12 cellular contexts compared by ENCODE assay signal in genomic region chr19:2661615-2662014, GRCh38. TPM values are rescaled to one million over a fixed set of nuclear protein-coding genes. Genes with fewer than 3 reads are reported as not detected.
DNase-seq lines count a peak whose midpoint lies in the region; ATAC-seq and TF ChIP-seq lines count a peak whose summit lies in the region.
"Had no signal": no experiment of that assay in that cellular context is flagged by ENCODE, and none has a peak within 500 bp of the region (broad histone marks: within the 10 kb centered on the region; RNA-seq: fewer than 3 reads in every experiment).

No MANE protein-coding gene starts in this region.

- ATAC-seq in WTC11 (no peak), gastroesophageal sphincter (no peak), lower lobe of right lung (no peak)
- ATAC-seq: natural killer cell had no signal

- H3K36me3 ChIP-seq in neutrophil (no peaks in the 10 kb centered on the region), gastroesophageal sphincter (no peaks in the 10 kb centered on the region), lower lobe of right lung (no peaks in the 10 kb centered on the region)

- H3K4me3 Mint-ChIP-seq in activated CD4-positive, alpha-beta T cell treated with anti-CD3 and anti-CD28 coated beads, Interleukin-2, amount 10 ng/mL, durations not matched to agents 24 days and 14 days = no peak overlapping the region
- H3K4me3 Mint-ChIP-seq in IgD-negative memory B cell (peak overlapping the region in 1 of 4 donors; percentile 77), WTC11 (no peak overlapping the region)
- H3K4me3 Mint-ChIP-seq: natural killer cell had no signal

- CTCF ChIA-PET in WTC11 (lab: Charles Lee) = interaction anchor here (0.6 to 2.9 kb wide), 15 partner anchors 9 to 1603 kb away, joined by 3 to 20 read pairs (median 5); partner anchors contain the start of gene SGTA

- no peak overlapping the region for H3K4me3 ChIP-seq in neutrophil (ENCODE audit: low read depth in 1 of 2, low read length in 1 of 2)
- no peak overlapping the region for H3K4me3 ChIP-seq in gastroesophageal sphincter
- no peak overlapping the region for H3K4me3 ChIP-seq in lower lobe of right lung

- TF ChIP-seq POLR2A in gastroesophageal sphincter (IDR thresholded peaks at IDR 0.05) = no peak

- no peaks in the 10 kb centered on the region for H3K36me3 Mint-ChIP-seq in activated CD4-positive, alpha-beta T cell treated with anti-CD3 and anti-CD28 coated beads, Interleukin-2, amount 10 ng/mL, durations not matched to agents 24 days and 14 days (ENCODE audit: low read depth)
- H3K36me3 Mint-ChIP-seq in IgD-negative memory B cell (peaks cover 13% of the 10 kb centered on the region), WTC11 (peaks cover 17% of the 10 kb centered on the region)
- H3K36me3 Mint-ChIP-seq: natural killer cell had no signal

- no peaks in the 10 kb centered on the region for H3K27me3 Mint-ChIP-seq in activated CD4-positive, alpha-beta T cell treated with anti-CD3 and anti-CD28 coated beads, Interleukin-2, amount 10 ng/mL, durations not matched to agents 24 days and 14 days
- H3K27me3 Mint-ChIP-seq in IgD-negative memory B cell (peaks cover 3% of the 10 kb centered on the region), WTC11 (ENCODE audit: low read depth) (peaks cover 3% of the 10 kb centered on the region)

- peak; percentile 20 to 34 for DNase-seq in activated CD4-positive, alpha-beta T cell treated with anti-CD3 and anti-CD28 coated beads, Interleukin-2, amount 50 U/mL, for 48 hours
- DNase-seq in activated CD4-positive, alpha-beta T cell treated with anti-CD3 and anti-CD28 coated beads, Interleukin-2, amount 10 ng/mL, durations not matched to agents 24 days and 14 days = no peak
- DNase-seq in WTC11 (ENCODE audit: low spot score) = peak; percentile 46
- no peak for DNase-seq in effector CD8-positive, alpha-beta T cell (lab: John Stamatoyannopoulos, UW)
- no peak for DNase-seq in lower lobe of right lung
- DNase-seq: GF-D8, natural killer cell, NCI-H2081, Right ventricle myocardium superior had no signal

- H3K9me3 ChIP-seq in neutrophil = no peaks in the 10 kb centered on the region
- no peaks in the 10 kb centered on the region for H3K9me3 ChIP-seq in gastroesophageal sphincter
- no peaks in the 10 kb centered on the region for H3K9me3 ChIP-seq in lower lobe of right lung

- TF ChIP-seq EP300 in gastroesophageal sphincter (IDR thresholded peaks at IDR 0.05) = no peak

- intact Hi-C loops in activated CD4-positive, alpha-beta T cell treated with anti-CD3 and anti-CD28 coated beads, Interleukin-2, amount 10 ng/mL, durations not matched to agents 24 days and 14 days (cut with micrococcal nuclease) = no loop called here
- intact Hi-C loops in lower lobe of right lung (cut with DNase I) = no loop called here

- no peaks in the 10 kb centered on the region for H3K9me3 Mint-ChIP-seq in activated CD4-positive, alpha-beta T cell treated with anti-CD3 and anti-CD28 coated beads, Interleukin-2, amount 10 ng/mL, durations not matched to agents 24 days and 14 days
- H3K9me3 Mint-ChIP-seq in IgD-negative memory B cell = peaks cover 0 to 5% (median 0%) of the 10 kb centered on the region in 3 donors
- peaks cover 25% of the 10 kb centered on the region for H3K9me3 Mint-ChIP-seq in WTC11

- H3K27ac Mint-ChIP-seq in activated CD4-positive, alpha-beta T cell treated with anti-CD3 and anti-CD28 coated beads, Interleukin-2, amount 10 ng/mL, durations not matched to agents 24 days and 14 days = no peak overlapping the region
- H3K27ac Mint-ChIP-seq in IgD-negative memory B cell (peak overlapping the region; percentile 50 to 98 (median 59)), WTC11 (no peak overlapping the region)
- H3K27ac Mint-ChIP-seq: natural killer cell had no signal

- H3K4me1 Mint-ChIP-seq in activated CD4-positive, alpha-beta T cell treated with anti-CD3 and anti-CD28 coated beads, Interleukin-2, amount 10 ng/mL, durations not matched to agents 24 days and 14 days = no peaks in the 10 kb centered on the region
- H3K4me1 Mint-ChIP-seq in IgD-negative memory B cell (peaks cover 26 to 34% (median 26%) of the 10 kb centered on the region in 3 donors), WTC11 (no peaks in the 10 kb centered on the region)
- H3K4me1 Mint-ChIP-seq: natural killer cell had no signal

- H3K27ac ChIP-seq in neutrophil (peak overlapping the region; percentile 23), gastroesophageal sphincter (no peak overlapping the region), lower lobe of right lung (no peak overlapping the region)

- POLR2A ChIA-PET in WTC11 (lab: Charles Lee) = interaction anchor here (0.7 kb wide), 1 partner anchor 51 kb away, joined by 3 read pairs; no protein-coding TSS in a partner anchor

- TF ChIP-seq CTCF in WTC11 (IDR thresholded peaks at IDR 0.05) = no peak
- TF ChIP-seq CTCF in neutrophil (IDR thresholded peaks at IDR 0.05) = peak; percentile 35
- TF ChIP-seq CTCF in gastroesophageal sphincter (IDR thresholded peaks at IDR 0.05) = no peak
- TF ChIP-seq CTCF in lower lobe of right lung (IDR thresholded peaks at IDR 0.05) = no peak

- H3K27me3 ChIP-seq in neutrophil = no peaks in the 10 kb centered on the region
- no peaks in the 10 kb centered on the region for H3K27me3 ChIP-seq in gastroesophageal sphincter
- H3K27me3 ChIP-seq in lower lobe of right lung (ENCODE audit: low read depth) = no peaks in the 10 kb centered on the region

- WGBS in gastroesophageal sphincter (ENCODE audit: low coverage in 1 of 2), 2 donors = 60 to 61% methylated on average over 2 to 3 of the region's 4 CpGs

- peaks cover 27 to 31% of the 10 kb centered on the region in 2 experiments for H3K4me1 ChIP-seq in neutrophil (ENCODE audit: control insufficient read depth in 1 of 2, insufficient read depth in 1 of 2, low read depth in 1 of 2, low read length in 1 of 2)
- no peaks in the 10 kb centered on the region for H3K4me1 ChIP-seq in gastroesophageal sphincter
- no peaks in the 10 kb centered on the region for H3K4me1 ChIP-seq in lower lobe of right lung

TF ChIP-seq in WTC11, 78 proteins besides CTCF, POLR2A, EP300 and RAD21:
- no peak for TF ChIP-seq IRF1 (CRISPR knock-in tag; IDR thresholded peaks at IDR 0.05)
- no peak for TF ChIP-seq ATF1 (CRISPR knock-in tag; IDR thresholded peaks at IDR 0.05)
- no peak for TF ChIP-seq ZNF138 (CRISPR knock-in tag; conservative IDR thresholded peaks at IDR 0.05)
- no peak for TF ChIP-seq ZNF317 (CRISPR knock-in tag; IDR thresholded peaks at IDR 0.05; ENCODE audit: borderline replicate concordance, low read depth)
- no peak for TF ChIP-seq SMAD3 (CRISPR knock-in tag; IDR thresholded peaks at IDR 0.05; ENCODE audit: borderline replicate concordance)
- TF ChIP-seq ZNF232 (CRISPR knock-in tag; IDR thresholded peaks at IDR 0.05) = no peak
- no peak for TF ChIP-seq TCF7 (CRISPR knock-in tag; IDR thresholded peaks at IDR 0.05; ENCODE audit: low read depth)
- no peak for TF ChIP-seq ZNF671 (CRISPR knock-in tag; IDR thresholded peaks at IDR 0.05)

RNA-seq across cellular contexts. Expression of gene GNG7, which starts 40.9 kb away (rescaled TPM):
- total RNA-seq in activated CD4-positive, alpha-beta T cell treated with anti-CD3 and anti-CD28 coated beads, Interleukin-2, amount 10 ng/mL, durations not matched to agents 24 days and 14 days = 0.07 and 0.09 TPM in 2 replicates
- 74.6 TPM for polyA plus RNA-seq in IgD-negative memory B cell
- total RNA-seq in WTC11 (2021) (9.6 to 14.3 TPM (median 13.2 TPM) in 3 replicates), gastroesophageal sphincter (10 to 100 TPM in 2 of 4 donors, 1 to 10 TPM in 2; 4.7 to 15.6 (median 9.2) TPM), lower lobe of right lung (6.2 TPM)

RNA-seq across cellular contexts. Expression of gene DIRAS1, which starts 59.6 kb away (rescaled TPM):
- total RNA-seq in activated CD4-positive, alpha-beta T cell treated with anti-CD3 and anti-CD28 coated beads, Interleukin-2, amount 10 ng/mL, durations not matched to agents 24 days and 14 days = 0.16 TPM in 1 of 2 replicates, not detected in the other
- polyA plus RNA-seq in IgD-negative memory B cell = 0.64 TPM
- total RNA-seq in WTC11 (2021) (24.3 to 26.7 TPM (median 25.0 TPM) in 3 replicates), gastroesophageal sphincter (10 to 100 TPM in 3 of 4 donors, 1 to 10 TPM in 1; 4.7 to 25.8 (median 11.7) TPM), lower lobe of right lung (0.71 TPM)

Comparison
In these comparisons a context has a peak if more than half of its experiments do, and no peak if none do; other contexts are left out.
1. DNase-seq: peak in activated CD4-positive, alpha-beta T cell treated with anti-CD3 and anti-CD28 coated beads, Interleukin-2, amount 50 U/mL, for 48 hours (2 of 2) and WTC11 (single experiment); none in activated CD4-positive, alpha-beta T cell treated with anti-CD3 and anti-CD28 coated beads, Interleukin-2, amount 10 ng/mL, durations not matched to agents 24 days and 14 days (single experiment), effector CD8-positive, alpha-beta T cell (single experiment) and lower lobe of right lung (single experiment).
2. H3K27ac Mint-ChIP-seq: peak in IgD-negative memory B cell (3 of 3); none in activated CD4-positive, alpha-beta T cell treated with anti-CD3 and anti-CD28 coated beads, Interleukin-2, amount 10 ng/mL, durations not matched to agents 24 days and 14 days (single experiment) and WTC11 (single experiment).